In the genomic region with DNA sequence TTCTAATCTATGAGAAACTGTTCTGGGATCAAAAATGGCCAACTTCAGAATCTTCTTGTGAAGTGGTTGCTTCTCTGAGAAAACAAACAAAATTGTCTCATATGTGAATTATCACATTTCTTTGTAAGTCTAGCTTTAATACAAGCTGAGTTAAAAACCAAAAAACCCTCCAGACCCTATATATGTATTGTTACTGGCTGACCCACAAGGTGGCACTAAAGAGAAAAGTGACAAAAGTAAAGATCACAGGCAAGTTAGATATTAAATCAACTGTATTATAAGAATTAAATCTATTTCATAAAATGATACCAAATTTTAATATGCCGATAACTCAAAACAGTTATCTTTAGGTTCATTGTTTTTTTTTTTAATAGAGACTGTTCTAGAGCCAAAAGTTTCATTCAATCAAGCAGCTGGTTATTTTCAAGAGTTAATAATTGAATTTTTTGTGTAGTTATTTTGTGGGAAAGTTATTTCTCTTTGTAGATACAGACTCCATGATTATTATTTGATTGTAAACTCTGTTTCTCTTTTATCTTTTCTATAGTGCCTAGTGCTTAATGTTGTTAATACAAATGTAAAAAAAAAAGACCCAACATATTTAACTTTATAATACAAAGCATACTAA, we compare ENCODE assay signal across 9 cellular contexts. TPM values are rescaled to one million over a fixed set of nuclear protein-coding genes. Genes with fewer than 3 reads are reported as not detected.
DNase-seq lines count a peak whose midpoint lies in the region; ATAC-seq, FAIRE-seq and TF ChIP-seq lines count a peak whose summit lies in the region.
"Had no signal": no experiment of that assay in that cellular context is flagged by ENCODE, and none has a peak within 500 bp of the region (broad histone marks: within the 10 kb centered on the region; RNA-seq: fewer than 3 reads in every experiment).

No MANE protein-coding gene starts in this region.

- intact Hi-C loops in A673 (cut with micrococcal nuclease; ENCODE audit: unreplicated experiment) = no loop called here

- peak; percentile 63 for DNase-seq in A673 (ENCODE audit: low spot score)
- no peak for DNase-seq in RCC 7860 (ENCODE audit: low spot score)
- no peak for DNase-seq in foreskin keratinocyte
- no peak for DNase-seq in putamen (ENCODE audit: low spot score)
- no peak for DNase-seq in activated effector memory CD4-positive, alpha-beta T cell treated with Interleukin-2 at 50 U/mL for 16 hours
- no peak for DNase-seq in HK-2 (ENCODE audit: unreplicated experiment)
- DNase-seq: activated T-cell treated with anti-CD3 and anti-CD28 coated beads, Interleukin-2, amount 50 U/mL, for 72 hours had no signal

- CTCF ChIA-PET in A673 (lab: Charles Lee) = interaction anchor here (1.0 kb wide), 1 partner anchor 248 kb away, joined by 3 read pairs; no protein-coding TSS in a partner anchor

- no TSS peak for BruUV-seq in A673 (replicated peaks; lab: Mats Ljungman, UMichigan)

- peaks cover 40% of the 10 kb centered on the region for H3K4me1 ChIP-seq in A673 (ENCODE audit: insufficient read depth, low read length, poor library complexity, severe bottlenecking)
- no peaks in the 10 kb centered on the region for H3K4me1 ChIP-seq in foreskin keratinocyte

- peak; percentile 48 for ATAC-seq in GM18867 (IDR thresholded peaks at IDR 0.05; ENCODE audit: unreplicated experiment)
- ATAC-seq in foreskin keratinocyte = peak; percentile 19
- ATAC-seq in GM21529 (IDR thresholded peaks at IDR 0.05; ENCODE audit: unreplicated experiment) = no peak
- ATAC-seq: activated T-cell treated with anti-CD3 and anti-CD28 coated beads, Interleukin-2, amount 50 U/mL, for 72 hours had no signal

- POLR2A ChIA-PET in A673 (lab: Charles Lee; ENCODE audit: low non-redundant PET) = no interaction called here

- H3K9me3 ChIP-seq in A673 (ENCODE audit: low read depth, low read length, poor library complexity, severe bottlenecking) = no peaks in the 10 kb centered on the region

- H3K4me3 ChIP-seq in A673 (ENCODE audit: low read depth, low read length, poor library complexity, severe bottlenecking) = no peak overlapping the region

- H3K27ac ChIP-seq in A673 (ENCODE audit: low read depth, low read length, poor library complexity, severe bottlenecking) (no peak overlapping the region), foreskin keratinocyte (no peak overlapping the region)

- H3K27me3 ChIP-seq in A673 (replicated peaks; ENCODE audit: insufficient read depth, low read depth, low read length, poor library complexity) (no peaks in the 10 kb centered on the region), foreskin keratinocyte (peaks cover 23% of the 10 kb centered on the region)

- TF ChIP-seq CTCF in A673 (conservative IDR thresholded peaks at IDR 0.05; ENCODE audit: low read depth, low read length) (peak; percentile 78), foreskin keratinocyte (conservative IDR thresholded peaks at IDR 0.05) (peak; percentile 57)

- peak; percentile 72 for FAIRE-seq in RCC 7860 (lab: Jason Lieb, UNC)

- no peaks in the 10 kb centered on the region for H3K36me3 ChIP-seq in A673 (ENCODE audit: insufficient read depth, low read length, poor library complexity, severe bottlenecking)

RNA-seq across cellular contexts. Expression of a gene that starts 7.5 kb away (rescaled TPM):
- total RNA-seq in A673 (2021) = 17.6 and 24.5 TPM in 2 replicates
- total RNA-seq in foreskin keratinocyte = 0.49 and 0.78 TPM in 2 replicates
- 0.10 and 0.21 TPM in 2 replicates for polyA plus RNA-seq in foreskin keratinocyte
- total RNA-seq: activated T-cell treated with anti-CD3 and anti-CD28 coated beads, Interleukin-2, amount 50 U/mL, for 72 hours had no signal

Comparison
In these comparisons a context has a peak if more than half of its experiments do, and no peak if none do; other contexts are left out.
1. RNA of a gene that starts 7.5 kb away (total RNA-seq): 17.6 to 24.5 TPM in A673; 0.49 to 0.78 TPM in foreskin keratinocyte; every median in the first group is over 10 times any median in the second.